ENCODE assay signal across 24 cellular contexts in genomic region chr9:68978501-68978900, GRCh38. TPM values are rescaled to one million over a fixed set of nuclear protein-coding genes. Genes with fewer than 3 reads are reported as not detected.
"Had no signal": no experiment of that assay in that cellular context is flagged by ENCODE, and none has a peak within 500 bp of the region (broad histone marks: within the 10 kb centered on the region; RNA-seq: fewer than 3 reads in every experiment).

No MANE protein-coding gene starts in this region.

- ATAC-seq: activated CD8-positive, alpha-beta T cell treated with anti-CD3 and anti-CD28 coated beads for 36 hours; activated naive CD8-positive, alpha-beta T cell treated with anti-CD3 and anti-CD28 coated beads, Interleukin-2, amount 50 U/mL, for 24 hours; body of pancreas; Panc1 had no signal

- H3K4me3 ChIP-seq: ascending aorta, body of pancreas, MG63, SJSA1 had no signal

- H3K27ac Mint-ChIP-seq: activated CD8-positive, alpha-beta T cell treated with anti-CD3 and anti-CD28 coated beads for 36 hours had no signal

- H3K36me3 ChIP-seq: ascending aorta, MG63, SJSA1 had no signal

- H3K9me3 Mint-ChIP-seq: activated CD8-positive, alpha-beta T cell treated with anti-CD3 and anti-CD28 coated beads for 36 hours; activated naive CD8-positive, alpha-beta T cell treated with anti-CD3 and anti-CD28 coated beads, Interleukin-2, amount 50 U/mL, for 24 hours; T-helper 1 cell treated with Interleukin-12 subunit alpha and Interleukin-12 subunit beta and Interleukin-4 antibody, amounts not matched to agents 30 μg/mL and 1 μg/mL, for 36 hours had no signal

- DNase-seq: activated CD4-positive, alpha-beta T cell treated with anti-CD3 and anti-CD28 coated beads for 4 hours; activated CD8-positive, alpha-beta memory T cell treated with anti-CD3 and anti-CD28 coated beads, Interleukin-2, amount 50 U/mL, for 4 hours; activated CD8-positive, alpha-beta T cell treated with anti-CD3 and anti-CD28 coated beads for 36 hours; activated naive CD8-positive, alpha-beta T cell treated with anti-CD3 and anti-CD28 coated beads, Interleukin-2, amount 50 U/mL, for 24 hours; activated T-cell treated with anti-CD3 and anti-CD28 coated beads, Interleukin-2, amount 50 U/mL, for 72 hours; amniotic stem cell; body of pancreas; MG63; NCI-H1092 treated with DMSO at 0.1 percent for 48 hours; NCI-H1417 treated with DMSO at 0.1 percent for 48 hours; NCI-H1694 treated with DMSO at 0.1 percent for 48 hours; NCI-H2029 treated with DMSO at 0.1 percent for 48 hours; NCI-H345; NCI-H510A; NCI-H526 treated with DMSO at 0.1 percent for 48 hours; NCI-H82; RPMI8226; SHP77 had no signal

- H3K27me3 Mint-ChIP-seq: activated CD8-positive, alpha-beta T cell treated with anti-CD3 and anti-CD28 coated beads for 36 hours; activated naive CD8-positive, alpha-beta T cell treated with anti-CD3 and anti-CD28 coated beads, Interleukin-2, amount 50 U/mL, for 24 hours had no signal

- H3K4me3 Mint-ChIP-seq: activated CD8-positive, alpha-beta T cell treated with anti-CD3 and anti-CD28 coated beads for 36 hours; activated naive CD8-positive, alpha-beta T cell treated with anti-CD3 and anti-CD28 coated beads, Interleukin-2, amount 50 U/mL, for 24 hours; T-helper 1 cell treated with Interleukin-12 subunit alpha and Interleukin-12 subunit beta and Interleukin-4 antibody, amounts not matched to agents 30 μg/mL and 1 μg/mL, for 36 hours had no signal

- H3K27me3 ChIP-seq: ascending aorta, body of pancreas, MG63, SJSA1 had no signal

- H3K9me3 ChIP-seq: ascending aorta, body of pancreas, MG63, SJSA1 had no signal

- H3K27ac ChIP-seq: ascending aorta, body of pancreas, SJSA1 had no signal

- H3K4me1 ChIP-seq: ascending aorta, SJSA1 had no signal

RNA-seq across cellular contexts. Expression of gene PRKACG, which starts 35.4 kb away (rescaled TPM):
- total RNA-seq: activated CD8-positive, alpha-beta T cell treated with anti-CD3 and anti-CD28 coated beads for 36 hours; activated naive CD4-positive, alpha-beta T cell treated with anti-CD3 and anti-CD28 coated beads, Interleukin-2, amount 50 U/mL, for 72 hours; activated T-cell treated with anti-CD3 and anti-CD28 coated beads, Interleukin-2, amount 50 U/mL, for 72 hours; ascending aorta; body of pancreas; bronchial epithelial cell; SJSA1 had no signal

RNA-seq across cellular contexts. Expression of gene FXN, which starts 57.1 kb away (rescaled TPM):
- total RNA-seq: ascending aorta had no signal
